In the genomic region with DNA sequence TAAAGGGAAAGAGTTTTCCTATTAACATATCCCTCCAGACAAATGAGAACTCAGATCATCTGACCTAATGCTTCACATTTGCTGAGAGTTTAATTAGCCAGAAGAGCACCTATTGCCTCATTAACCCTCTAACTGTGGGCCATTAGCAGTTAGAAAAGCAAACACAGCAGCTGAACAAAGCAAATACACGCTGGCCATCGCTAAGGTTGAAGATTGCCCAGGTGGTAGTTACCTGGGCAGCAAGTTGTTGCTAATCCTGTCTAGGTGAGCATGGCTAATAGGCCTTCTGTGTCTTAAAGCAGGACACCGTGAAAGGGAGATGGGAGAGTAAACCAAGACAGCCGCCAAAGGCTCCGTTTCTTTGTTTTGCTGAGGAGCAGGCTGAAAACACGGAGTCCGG, we compare ENCODE assay signal across 21 cellular contexts. TPM values are rescaled to one million over a fixed set of nuclear protein-coding genes. Genes with fewer than 3 reads are reported as not detected.
A peak's percentile ranks its signal among the peaks of the same experiment; 100 is the strongest.
DNase-seq lines count a peak whose midpoint lies in the region; ATAC-seq and TF ChIP-seq lines count a peak whose summit lies in the region.
"Had no signal": no experiment of that assay in that cellular context is flagged by ENCODE, and none has a peak within 500 bp of the region (broad histone marks: within the 10 kb centered on the region; RNA-seq: fewer than 3 reads in every experiment).

No MANE protein-coding gene starts in this region.

- DNase-seq in DMS53 (lab: John Stamatoyannopoulos, UW): peak; percentile 22
- no peak for DNase-seq in DMS53 treated with DMSO at 0.1 percent for 48 hours (lab: John Stamatoyannopoulos, UW; ENCODE audit: unreplicated experiment)
- DNase-seq in NCI-H146 (lab: John Stamatoyannopoulos, UW): peak; percentile 99
- peak; percentile 89 for DNase-seq in NCI-H774 (lab: John Stamatoyannopoulos, UW)
- DNase-seq in natural killer cell: no peak
- no peak for DNase-seq in activated effector memory CD4-positive, alpha-beta T cell treated with Interleukin-2 at 50 U/mL for 16 hours
- DNase-seq in T-helper 2 cell treated with Interferon-gamma antibody and Interleukin-4, amounts not matched to agents 5 μg/mL and 100 μg/mL, for 36 hours (ENCODE audit: low spot score): no peak
- DNase-seq: activated CD4-positive, alpha-beta T cell treated with anti-CD3 and anti-CD28 coated beads, Interleukin-2, amount 50 U/mL, for 1 hour; activated T-cell treated with anti-CD3 and anti-CD28 coated beads, Interleukin-2, amount 50 U/mL, for 1 hour; Calu3; HFFc6; NK-92 treated with Interleukin-12 subunit alpha and Interleukin-12 subunit beta, amount 100 ng/mL, for 24 hours; stimulated activated naive B cell treated with anti-CD40 and anti-IgM and Interleukin-4, amounts not matched to agents 10 μg/mL and 1 μg/mL and 100 μg/mL, for 72 hours had no signal

- H3K4me3 Mint-ChIP-seq in natural killer cell: peak overlapping the region; percentile 78
- no peak overlapping the region for H3K4me3 Mint-ChIP-seq in T-helper 2 cell treated with Interferon-gamma antibody and Interleukin-4, amounts not matched to agents 5 μg/mL and 100 μg/mL, for 36 hours
- H3K4me3 Mint-ChIP-seq: B cell; dendritic cell treated with granulocyte-macrophage colony-stimulating factor and Interleukin-4, amounts not matched to agents 40 ng/mL and 50 ng/mL, for 4 days; HFFc6; stimulated activated naive B cell treated with anti-CD40 and anti-IgM and Interleukin-4, amounts not matched to agents 10 μg/mL and 1 μg/mL and 100 μg/mL, for 72 hours had no signal

- H3K9me3 Mint-ChIP-seq in natural killer cell: no peaks in the 10 kb centered on the region
- peaks cover 3% of the 10 kb centered on the region for H3K9me3 Mint-ChIP-seq in T-helper 2 cell treated with Interferon-gamma antibody and Interleukin-4, amounts not matched to agents 5 μg/mL and 100 μg/mL, for 36 hours
- H3K9me3 Mint-ChIP-seq: dendritic cell treated with granulocyte-macrophage colony-stimulating factor and Interleukin-4, amounts not matched to agents 40 ng/mL and 50 ng/mL, for 4 days; HFFc6; stimulated activated naive B cell treated with anti-CD40 and anti-IgM and Interleukin-4, amounts not matched to agents 10 μg/mL and 1 μg/mL and 100 μg/mL, for 72 hours had no signal

- H3K27me3 Mint-ChIP-seq in natural killer cell (ENCODE audit: low read depth in 2 of 2): no peaks in the 10 kb centered on the region
- no peaks in the 10 kb centered on the region for H3K27me3 Mint-ChIP-seq in T-helper 2 cell treated with Interferon-gamma antibody and Interleukin-4, amounts not matched to agents 5 μg/mL and 100 μg/mL, for 36 hours (ENCODE audit: low read depth)
- H3K27me3 Mint-ChIP-seq: dendritic cell treated with granulocyte-macrophage colony-stimulating factor and Interleukin-4, amounts not matched to agents 40 ng/mL and 50 ng/mL, for 4 days had no signal

- H3K27ac Mint-ChIP-seq in natural killer cell: peak overlapping the region; percentile 82 to 83
- H3K27ac Mint-ChIP-seq in T-helper 2 cell treated with Interferon-gamma antibody and Interleukin-4, amounts not matched to agents 5 μg/mL and 100 μg/mL, for 36 hours: no peak overlapping the region
- H3K27ac Mint-ChIP-seq: B cell; dendritic cell treated with granulocyte-macrophage colony-stimulating factor and Interleukin-4, amounts not matched to agents 40 ng/mL and 50 ng/mL, for 4 days; HFFc6; stimulated activated naive B cell treated with anti-CD40 and anti-IgM and Interleukin-4, amounts not matched to agents 10 μg/mL and 1 μg/mL and 100 μg/mL, for 72 hours had no signal

- no peak for ATAC-seq in natural killer cell
- ATAC-seq in HG03196 (IDR thresholded peaks at IDR 0.05; ENCODE audit: unreplicated experiment): no peak
- ATAC-seq: gastroesophageal sphincter; GM12878; left lobe of liver; stimulated activated naive B cell treated with anti-CD40 and anti-IgM and Interleukin-4, amounts not matched to agents 10 μg/mL and 1 μg/mL and 100 μg/mL, for 72 hours had no signal

- no peaks in the 10 kb centered on the region for H3K36me3 Mint-ChIP-seq in natural killer cell
- peaks cover 5% of the 10 kb centered on the region for H3K36me3 Mint-ChIP-seq in T-helper 2 cell treated with Interferon-gamma antibody and Interleukin-4, amounts not matched to agents 5 μg/mL and 100 μg/mL, for 36 hours (ENCODE audit: low read depth)
- H3K36me3 Mint-ChIP-seq: stimulated activated naive B cell treated with anti-CD40 and anti-IgM and Interleukin-4, amounts not matched to agents 10 μg/mL and 1 μg/mL and 100 μg/mL, for 72 hours had no signal

- TF ChIP-seq CTCF in natural killer cell (IDR thresholded peaks at IDR 0.05): no peak

- H3K4me1 Mint-ChIP-seq in natural killer cell: peaks cover 78 to 86% of the 10 kb centered on the region in 2 donors
- peaks cover 30% of the 10 kb centered on the region for H3K4me1 Mint-ChIP-seq in T-helper 2 cell treated with Interferon-gamma antibody and Interleukin-4, amounts not matched to agents 5 μg/mL and 100 μg/mL, for 36 hours (ENCODE audit: low read depth)
- H3K4me1 Mint-ChIP-seq: B cell had no signal

- intact Hi-C loops in natural killer cell (cut with micrococcal nuclease): no loop called here

RNA-seq across cellular contexts. Expression of a gene that starts 49.9 kb away (rescaled TPM):
- not detected for total RNA-seq in natural killer cell
- total RNA-seq: B cell, breast epithelium, Calu3, gastroesophageal sphincter, GM12878, HFFc6, left lobe of liver, RPMI7951 had no signal

Comparison
In these comparisons a context has a peak if more than half of its experiments do, and no peak if none do; other contexts are left out.
1. DNase-seq: peak in DMS53 (single experiment), NCI-H146 (single experiment) and NCI-H774 (single experiment); none in DMS53 treated with DMSO at 0.1 percent for 48 hours (single experiment), natural killer cell (single experiment), activated effector memory CD4-positive, alpha-beta T cell treated with Interleukin-2 at 50 U/mL for 16 hours (single experiment) and T-helper 2 cell treated with Interferon-gamma antibody and Interleukin-4, amounts not matched to agents 5 μg/mL and 100 μg/mL, for 36 hours (single experiment).